In genomic region chr2:48979691-48980090, GRCh38 we compare ENCODE assay signal across 9 cellular contexts.
"Had no signal": no experiment of that assay in that cellular context is flagged by ENCODE, and none has a peak within 500 bp of the region (broad histone marks: within the 10 kb centered on the region; RNA-seq: fewer than 3 reads in every experiment).

No MANE protein-coding gene starts in this region.

- H3K36me3 ChIP-seq: WERI-Rb-1 had no signal

- ATAC-seq: activated CD4-positive, alpha-beta T cell treated with anti-CD3 and anti-CD28 coated beads for 36 hours; activated CD4-positive, CD25-positive, alpha-beta regulatory T cell treated with anti-CD3 and anti-CD28 coated beads, Interleukin-2, amount 50 U/mL, for 24 hours; activated CD8-positive, alpha-beta memory T cell treated with anti-CD3 and anti-CD28 coated beads, Interleukin-2, amount 10 ng/mL, durations not matched to agents 7 days and 5 days; activated CD8-positive, alpha-beta T cell treated with anti-CD3 and anti-CD28 coated beads for 36 hours; activated CD8-positive, alpha-beta T cell treated with anti-CD3 and anti-CD28 coated beads, Interleukin-2, amount 10 ng/mL, durations not matched to agents 7 days and 5 days; T-helper 17 cell; WTC11 had no signal

- H3K27ac ChIP-seq: VCaP, WERI-Rb-1 had no signal
